In genomic region chr19:58380037-58380735, GRCh38 we compare ENCODE assay signal across 8 cellular contexts. TPM values are rescaled to one million over a fixed set of nuclear protein-coding genes. Genes with fewer than 3 reads are reported as not detected.
DNase-seq lines count a peak whose midpoint lies in the region; ATAC-seq, FAIRE-seq and TF ChIP-seq lines count a peak whose summit lies in the region.

No MANE protein-coding gene starts in this region.

- no peak for DNase-seq in NT2/D1 (ENCODE audit: low read depth, low spot score)
- no peak for DNase-seq in endothelial cell of umbilical vein (ENCODE audit: low read depth, low spot score)
- DNase-seq in pons (ENCODE audit: low spot score) = no peak
- DNase-seq in LoVo (ENCODE audit: low spot score) = no peak
- no peak for DNase-seq in NOMO-1 treated with DMSO at 0.1 percent for 48 hours (lab: John Stamatoyannopoulos, UW; ENCODE audit: unreplicated experiment)
- DNase-seq in NCI-H146 (lab: John Stamatoyannopoulos, UW) = no peak

- no peak for TF ChIP-seq POLR2A in endothelial cell of umbilical vein (IDR thresholded peaks at IDR 0.05; ENCODE audit: low read depth, low read length)

- intact Hi-C loops in endothelial cell of umbilical vein (cut with micrococcal nuclease) = loop anchor here (1.0 to 2.0 kb wide), 3 partner anchors 75 to 151 kb away; partner anchors contain the start of genes ERVK3-1, ZNF544 and ZNF8

- no peaks in the 10 kb centered on the region for H3K9me3 ChIP-seq in NT2/D1 (ENCODE audit: insufficient read depth, low read length)
- no peaks in the 10 kb centered on the region for H3K9me3 ChIP-seq in endothelial cell of umbilical vein (replicated peaks; ENCODE audit: control insufficient read depth, insufficient read depth, low read length)
- no peaks in the 10 kb centered on the region for H3K9me3 ChIP-seq in neutrophil

- peak overlapping the region; percentile 94 for H3K9ac ChIP-seq in NT2/D1 (ENCODE audit: insufficient read length, low read depth)
- H3K9ac ChIP-seq in endothelial cell of umbilical vein (replicated peaks; ENCODE audit: extremely low read depth, insufficient read depth, low read length) = peak overlapping the region; percentile 39

- H3K27me3 ChIP-seq in NT2/D1 (ENCODE audit: insufficient read depth, insufficient read length) (no peaks in the 10 kb centered on the region), endothelial cell of umbilical vein (ENCODE audit: control insufficient read depth in 2 of 2, insufficient read depth in 2 of 2, low read length in 2 of 2) (no peaks in the 10 kb centered on the region), neutrophil (no peaks in the 10 kb centered on the region)

- H3K36me3 ChIP-seq in NT2/D1 (ENCODE audit: insufficient read depth, insufficient read length, low read length) (no peaks in the 10 kb centered on the region), endothelial cell of umbilical vein (ENCODE audit: control insufficient read depth in 2 of 2, extremely low read depth in 1 of 2, insufficient read depth in 2 of 2, low read length in 2 of 2) (no peaks in the 10 kb centered on the region), neutrophil (no peaks in the 10 kb centered on the region)

- H3K27ac ChIP-seq in endothelial cell of umbilical vein (ENCODE audit: insufficient read depth, low read depth, low read length) (no peak overlapping the region), neutrophil (peak overlapping the region; percentile 90)

- peak overlapping the region; percentile 72 for H3K4me3 ChIP-seq in NT2/D1 (ENCODE audit: insufficient read length, low read depth)
- H3K4me3 ChIP-seq in endothelial cell of umbilical vein (replicated peaks in 1 of 3; ENCODE audit: insufficient read depth in 1 of 3, low read depth in 1 of 3, low read length in 3 of 3) = peak overlapping the region; percentile 31 to 84 (median 55)
- H3K4me3 ChIP-seq in neutrophil (ENCODE audit: low read depth in 1 of 2, low read length in 1 of 2) = peak overlapping the region; percentile 67 to 95

- H4K20me1 ChIP-seq in endothelial cell of umbilical vein (replicated peaks; ENCODE audit: control insufficient read depth, extremely low read depth, insufficient read depth, low read length) = no peaks in the 10 kb centered on the region

- H2AFZ ChIP-seq in endothelial cell of umbilical vein (ENCODE audit: low read depth, low read length) = peak overlapping the region; percentile 71

- no peaks in the 10 kb centered on the region for H3K9me1 ChIP-seq in endothelial cell of umbilical vein (replicated peaks; ENCODE audit: control insufficient read depth, extremely low read depth, insufficient read depth, low read length)

- POLR2A ChIA-PET in endothelial cell of umbilical vein (lab: Charles Lee) = no interaction called here

- H3K4me1 ChIP-seq in NT2/D1 (ENCODE audit: insufficient read depth, insufficient read length) (peaks cover 6% of the 10 kb centered on the region), endothelial cell of umbilical vein (ENCODE audit: control insufficient read depth, extremely low read depth, insufficient read depth, low read length) (peaks cover 7% of the 10 kb centered on the region), neutrophil (ENCODE audit: control insufficient read depth in 1 of 2, insufficient read depth in 1 of 2, low read depth in 1 of 2, low read length in 1 of 2) (peaks cover 17 to 19% of the 10 kb centered on the region in 2 experiments)

- peak; percentile 24 for FAIRE-seq in endothelial cell of umbilical vein (lab: Jason Lieb, UNC)

- TSS peak; percentile 27 for BruUV-seq in endothelial cell of umbilical vein (replicated peaks; lab: Mats Ljungman, UMichigan)

- peak; percentile 4 for ATAC-seq in GM18511 (IDR thresholded peaks at IDR 0.05; ENCODE audit: unreplicated experiment)

- CTCF ChIA-PET in endothelial cell of umbilical vein (lab: Charles Lee) = no interaction called here

- dilution Hi-C loops in endothelial cell of umbilical vein (cut with MboI; ENCODE audit: extremely low pct_ligation_motif_present, low sequenced_read_pairs) = no loop called here

- H3K79me2 ChIP-seq in endothelial cell of umbilical vein (ENCODE audit: control insufficient read depth, insufficient read depth, low read length) = no peaks in the 10 kb centered on the region

- TF ChIP-seq CTCF in endothelial cell of umbilical vein (IDR thresholded peaks at IDR 0.05; ENCODE audit: extremely low read depth in 1 of 2, insufficient read depth in 1 of 2, low read depth in 1 of 2, low read length in 2 of 2) (no peak), neutrophil (IDR thresholded peaks at IDR 0.05) (no peak)

- peak overlapping the region; percentile 58 for H3K4me2 ChIP-seq in endothelial cell of umbilical vein (ENCODE audit: insufficient read depth, low read length)

TF ChIP-seq in endothelial cell of umbilical vein, 7 proteins besides CTCF, POLR2A, EP300 and RAD21:
- TF ChIP-seq POLR2AphosphoS5 (IDR thresholded peaks at IDR 0.05; ENCODE audit: insufficient read depth, low read depth, low read length) (no peak), EZH2 (IDR thresholded peaks at IDR 0.05; ENCODE audit: borderline replicate concordance, low read depth, low read length, severe bottlenecking) (no peak), MAX (IDR thresholded peaks at IDR 0.05; ENCODE audit: insufficient read depth, insufficient read length) (no peak), FOS (IDR thresholded peaks at IDR 0.05; ENCODE audit: borderline replicate concordance, insufficient read depth, low read length) (no peak), MYC (IDR thresholded peaks at IDR 0.05; ENCODE audit: low read depth, low read length) (no peak), JUN (IDR thresholded peaks at IDR 0.05; ENCODE audit: borderline replicate concordance, insufficient read depth, insufficient read length, low read depth) (no peak), GATA2 (IDR thresholded peaks at IDR 0.05; ENCODE audit: insufficient read depth, insufficient read length, low read depth, low read length) (no peak)

RNA-seq across cellular contexts. Expression of gene ZNF837, which starts 0.6 kb away (rescaled TPM):
- 1.4 and 1.7 TPM in 2 replicates for total RNA-seq in endothelial cell of umbilical vein
- polyA plus RNA-seq in endothelial cell of umbilical vein = 1.6 and 2.8 TPM in 2 replicates
- 0.57 and 1.4 TPM in 2 replicates for polyA plus RNA-seq in endothelial cell of umbilical vein (2011; cell fraction: cytosol; rRNA removed)
- 0.59 and 0.67 TPM in 2 replicates for polyA plus RNA-seq in endothelial cell of umbilical vein (2011; cell fraction: nucleus; rRNA removed)
- 0.74 and 2.0 TPM in 2 replicates for polyA plus RNA-seq in endothelial cell of umbilical vein (2012)
- polyA minus RNA-seq in endothelial cell of umbilical vein = 0.49 and 0.92 TPM in 2 replicates
- 2.0 TPM for polyA minus RNA-seq in endothelial cell of umbilical vein (2011; cell fraction: cytosol; rRNA and poly(A)+ RNA removed)
- 0.77 TPM in 2 replicates for polyA minus RNA-seq in endothelial cell of umbilical vein (2011; cell fraction: nucleus; rRNA and poly(A)+ RNA removed)

RNA-seq across cellular contexts. Expression of gene RPS5, which starts 6.9 kb away (rescaled TPM):
- total RNA-seq in endothelial cell of umbilical vein = 945 and 993 TPM in 2 replicates
- polyA plus RNA-seq in endothelial cell of umbilical vein = 3,430 and 4,008 TPM in 2 replicates
- 2,572 and 2,789 TPM in 2 replicates for polyA plus RNA-seq in endothelial cell of umbilical vein (2011; cell fraction: cytosol; rRNA removed)
- 713 and 831 TPM in 2 replicates for polyA plus RNA-seq in endothelial cell of umbilical vein (2011; cell fraction: nucleus; rRNA removed)
- polyA plus RNA-seq in endothelial cell of umbilical vein (2012) = 1,416 and 2,035 TPM in 2 replicates
- 1,548 and 1,681 TPM in 2 replicates for polyA minus RNA-seq in endothelial cell of umbilical vein
- polyA minus RNA-seq in endothelial cell of umbilical vein (2011; cell fraction: cytosol; rRNA and poly(A)+ RNA removed) = 1,257 TPM
- 223 and 251 TPM in 2 replicates for polyA minus RNA-seq in endothelial cell of umbilical vein (2011; cell fraction: nucleus; rRNA and poly(A)+ RNA removed)

RNA-seq across cellular contexts. Expression of gene RNF225, which starts 15.3 kb away (rescaled TPM):
- 0.58 TPM in 1 of 2 replicates, not detected in the other for total RNA-seq in endothelial cell of umbilical vein
- not detected in 2 replicates for polyA plus RNA-seq in endothelial cell of umbilical vein
- not detected in 2 replicates for polyA plus RNA-seq in endothelial cell of umbilical vein (2011; cell fraction: cytosol; rRNA removed)
- polyA plus RNA-seq in endothelial cell of umbilical vein (2011; cell fraction: nucleus; rRNA removed) = not detected in 2 replicates
- polyA plus RNA-seq in endothelial cell of umbilical vein (2012) = not detected in 2 replicates
- not detected in 2 replicates for polyA minus RNA-seq in endothelial cell of umbilical vein
- polyA minus RNA-seq in endothelial cell of umbilical vein (2011; cell fraction: cytosol; rRNA and poly(A)+ RNA removed) = not detected
- 1.4 TPM in 1 of 2 replicates, not detected in the other for polyA minus RNA-seq in endothelial cell of umbilical vein (2011; cell fraction: nucleus; rRNA and poly(A)+ RNA removed)

RNA-seq across cellular contexts. Expression of gene ZNF497, which starts 17.6 kb away (rescaled TPM):
- total RNA-seq in endothelial cell of umbilical vein = 0.42 and 1.3 TPM in 2 replicates
- 0.40 and 0.62 TPM in 2 replicates for polyA plus RNA-seq in endothelial cell of umbilical vein
- polyA plus RNA-seq in endothelial cell of umbilical vein (2011; cell fraction: cytosol; rRNA removed) = 0.10 and 0.21 TPM in 2 replicates
- polyA plus RNA-seq in endothelial cell of umbilical vein (2011; cell fraction: nucleus; rRNA removed) = 1.2 and 1.7 TPM in 2 replicates
- polyA plus RNA-seq in endothelial cell of umbilical vein (2012) = 0.20 and 0.35 TPM in 2 replicates
- polyA minus RNA-seq in endothelial cell of umbilical vein = 0.46 and 1.8 TPM in 2 replicates
- 1.6 TPM for polyA minus RNA-seq in endothelial cell of umbilical vein (2011; cell fraction: cytosol; rRNA and poly(A)+ RNA removed)
- polyA minus RNA-seq in endothelial cell of umbilical vein (2011; cell fraction: nucleus; rRNA and poly(A)+ RNA removed) = 0.82 and 0.87 TPM in 2 replicates

RNA-seq across cellular contexts. Expression of gene A1BG, which starts 26.9 kb away (rescaled TPM):
- 0.85 and 2.3 TPM in 2 replicates for total RNA-seq in endothelial cell of umbilical vein
- polyA plus RNA-seq in endothelial cell of umbilical vein = 3.7 and 6.2 TPM in 2 replicates
- polyA plus RNA-seq in endothelial cell of umbilical vein (2011; cell fraction: cytosol; rRNA removed) = 1.0 and 1.9 TPM in 2 replicates
- 0.21 and 0.55 TPM in 2 replicates for polyA plus RNA-seq in endothelial cell of umbilical vein (2011; cell fraction: nucleus; rRNA removed)
- 1.2 and 1.9 TPM in 2 replicates for polyA plus RNA-seq in endothelial cell of umbilical vein (2012)
- polyA minus RNA-seq in endothelial cell of umbilical vein = 0.53 TPM in 1 of 2 replicates, not detected in the other
- not detected for polyA minus RNA-seq in endothelial cell of umbilical vein (2011; cell fraction: cytosol; rRNA and poly(A)+ RNA removed)
- 0.53 TPM in 1 of 2 replicates, not detected in the other for polyA minus RNA-seq in endothelial cell of umbilical vein (2011; cell fraction: nucleus; rRNA and poly(A)+ RNA removed)
